In genomic region chr13:86082116-86082515, GRCh38 we compare ENCODE assay signal across 30 cellular contexts.
"Had no signal": no experiment of that assay in that cellular context is flagged by ENCODE, and none has a peak within 500 bp of the region (broad histone marks: within the 10 kb centered on the region; RNA-seq: fewer than 3 reads in every experiment).

No MANE protein-coding gene starts in this region.

- H2AFZ ChIP-seq: PC-9 had no signal

- H3K27me3 ChIP-seq: ascending aorta, body of pancreas, MG63 had no signal

- H3K9me3 ChIP-seq: ascending aorta, body of pancreas, MG63 had no signal

- H3K4me2 ChIP-seq: PC-9 had no signal

- H3K4me1 Mint-ChIP-seq: activated B cell treated with CpG ODN at 0.5 μM for 24 hours; activated CD4-positive, alpha-beta T cell treated with anti-CD3 and anti-CD28 coated beads, Interleukin-2, amount 10 ng/mL, durations not matched to agents 24 days and 14 days; activated CD8-positive, alpha-beta memory T cell treated with anti-CD3 and anti-CD28 coated beads, Interleukin-2, amount 10 ng/mL, durations not matched to agents 7 days and 5 days; activated naive CD8-positive, alpha-beta T cell treated with anti-CD3 and anti-CD28 coated beads, Interleukin-2, amount 50 U/mL, for 24 hours; central memory CD8-positive, alpha-beta T cell; IgD-negative memory B cell had no signal

- H3K27ac Mint-ChIP-seq: activated B cell treated with CpG ODN at 0.5 μM for 24 hours; activated CD4-positive, alpha-beta T cell treated with anti-CD3 and anti-CD28 coated beads, Interleukin-2, amount 10 ng/mL, durations not matched to agents 24 days and 14 days; activated CD8-positive, alpha-beta memory T cell treated with anti-CD3 and anti-CD28 coated beads, Interleukin-2, amount 10 ng/mL, durations not matched to agents 7 days and 5 days; activated naive CD4-positive, alpha-beta T cell treated with anti-CD3 and anti-CD28 coated beads, Interleukin-2, amount 50 U/mL, for 72 hours; activated naive CD8-positive, alpha-beta T cell treated with anti-CD3 and anti-CD28 coated beads, Interleukin-2, amount 50 U/mL, for 24 hours; activated T-cell treated with anti-CD3 and anti-CD28 coated beads, Interleukin-2, amount 50 U/mL, for 24 hours; activated T-helper 1 cell treated with anti-CD3 and anti-CD28 coated beads, Interleukin-12 subunit alpha, Interleukin-12 subunit beta, Interleukin-2, Interleukin-4 antibody, amounts not matched to agents 30 ng/mL and 10 ng/mL and 1 ng/mL, durations not matched to agents 14 hours and 24 hours and 36 hours; IgD-negative memory B cell had no signal

- H3K4me3 ChIP-seq: ascending aorta, body of pancreas, MG63, PC-9 had no signal

- ATAC-seq: activated CD8-positive, alpha-beta memory T cell treated with anti-CD3 and anti-CD28 coated beads, Interleukin-2, amount 10 ng/mL, durations not matched to agents 7 days and 5 days; activated naive CD4-positive, alpha-beta T cell treated with anti-CD3 and anti-CD28 coated beads, Interleukin-2, amount 50 U/mL, for 72 hours; activated naive CD8-positive, alpha-beta T cell treated with anti-CD3 and anti-CD28 coated beads, Interleukin-2, amount 50 U/mL, for 24 hours; body of pancreas had no signal

- H3K36me3 ChIP-seq: ascending aorta, MG63 had no signal

- H3K36me3 Mint-ChIP-seq: activated CD8-positive, alpha-beta memory T cell treated with anti-CD3 and anti-CD28 coated beads, Interleukin-2, amount 10 ng/mL, durations not matched to agents 7 days and 5 days; IgD-negative memory B cell had no signal

- H3K27me3 Mint-ChIP-seq: activated B cell treated with CpG ODN at 0.5 μM for 24 hours; activated CD4-positive, alpha-beta T cell treated with anti-CD3 and anti-CD28 coated beads, Interleukin-2, amount 10 ng/mL, durations not matched to agents 24 days and 14 days; activated CD8-positive, alpha-beta memory T cell treated with anti-CD3 and anti-CD28 coated beads, Interleukin-2, amount 10 ng/mL, durations not matched to agents 7 days and 5 days; activated naive CD8-positive, alpha-beta T cell treated with anti-CD3 and anti-CD28 coated beads, Interleukin-2, amount 50 U/mL, for 24 hours; activated T-cell treated with anti-CD3 and anti-CD28 coated beads, Interleukin-2, amount 50 U/mL, for 24 hours; central memory CD8-positive, alpha-beta T cell; IgD-negative memory B cell had no signal

- DNase-seq: activated B cell treated with CpG ODN at 0.5 μM for 24 hours; activated CD4-positive, alpha-beta T cell treated with anti-CD3 and anti-CD28 coated beads for 1 hour; activated CD4-positive, alpha-beta T cell treated with anti-CD3 and anti-CD28 coated beads, Interleukin-2, amount 10 ng/mL, durations not matched to agents 24 days and 14 days; activated CD4-positive, alpha-beta T cell treated with anti-CD3 and anti-CD28 coated beads, Interleukin-2, amount 50 U/mL, for 48 hours; activated CD8-positive, alpha-beta memory T cell treated with anti-CD3 and anti-CD28 coated beads, Interleukin-2, amount 10 ng/mL, durations not matched to agents 7 days and 5 days; activated effector memory CD4-positive, alpha-beta T cell treated with Interleukin-2 at 50 U/mL for 16 hours; activated naive CD4-positive, alpha-beta T cell treated with Interleukin-2 at 50 U/mL for 16 hours; activated naive CD8-positive, alpha-beta T cell treated with anti-CD3 and anti-CD28 coated beads, Interleukin-2, amount 50 U/mL, for 24 hours; activated T-cell treated with anti-CD3 and anti-CD28 coated beads, Interleukin-2, amount 50 U/mL, for 24 hours; amniotic stem cell; body of pancreas; KG1; MG63; MV-4-11; NCI-H1092 treated with DMSO at 0.1 percent for 48 hours; NCI-H1436 treated with DMSO at 0.1 percent for 48 hours; NCI-H187; NCI-H2081 treated with DMSO at 0.1 percent for 48 hours; NCI-H2171 treated with DMSO at 0.1 percent for 48 hours; NCI-H524; NCI-H82; PC-9; SHP77 treated with DMSO at 0.1 percent for 48 hours; T-helper 2 cell; T1000 had no signal

- H3K27ac ChIP-seq: ascending aorta, body of pancreas, PC-9 had no signal

- H3K4me1 ChIP-seq: ascending aorta, body of pancreas had no signal

- H3K4me3 Mint-ChIP-seq: activated B cell treated with CpG ODN at 0.5 μM for 24 hours; activated CD4-positive, alpha-beta T cell treated with anti-CD3 and anti-CD28 coated beads, Interleukin-2, amount 10 ng/mL, durations not matched to agents 24 days and 14 days; activated CD8-positive, alpha-beta memory T cell treated with anti-CD3 and anti-CD28 coated beads, Interleukin-2, amount 10 ng/mL, durations not matched to agents 7 days and 5 days; activated naive CD8-positive, alpha-beta T cell treated with anti-CD3 and anti-CD28 coated beads, Interleukin-2, amount 50 U/mL, for 24 hours; activated T-cell treated with anti-CD3 and anti-CD28 coated beads, Interleukin-2, amount 50 U/mL, for 24 hours; activated T-helper 1 cell treated with anti-CD3 and anti-CD28 coated beads, Interleukin-12 subunit alpha, Interleukin-12 subunit beta, Interleukin-2, Interleukin-4 antibody, amounts not matched to agents 30 ng/mL and 10 ng/mL and 1 ng/mL, durations not matched to agents 14 hours and 24 hours and 36 hours; central memory CD8-positive, alpha-beta T cell; IgD-negative memory B cell had no signal
